In the genomic region with DNA sequence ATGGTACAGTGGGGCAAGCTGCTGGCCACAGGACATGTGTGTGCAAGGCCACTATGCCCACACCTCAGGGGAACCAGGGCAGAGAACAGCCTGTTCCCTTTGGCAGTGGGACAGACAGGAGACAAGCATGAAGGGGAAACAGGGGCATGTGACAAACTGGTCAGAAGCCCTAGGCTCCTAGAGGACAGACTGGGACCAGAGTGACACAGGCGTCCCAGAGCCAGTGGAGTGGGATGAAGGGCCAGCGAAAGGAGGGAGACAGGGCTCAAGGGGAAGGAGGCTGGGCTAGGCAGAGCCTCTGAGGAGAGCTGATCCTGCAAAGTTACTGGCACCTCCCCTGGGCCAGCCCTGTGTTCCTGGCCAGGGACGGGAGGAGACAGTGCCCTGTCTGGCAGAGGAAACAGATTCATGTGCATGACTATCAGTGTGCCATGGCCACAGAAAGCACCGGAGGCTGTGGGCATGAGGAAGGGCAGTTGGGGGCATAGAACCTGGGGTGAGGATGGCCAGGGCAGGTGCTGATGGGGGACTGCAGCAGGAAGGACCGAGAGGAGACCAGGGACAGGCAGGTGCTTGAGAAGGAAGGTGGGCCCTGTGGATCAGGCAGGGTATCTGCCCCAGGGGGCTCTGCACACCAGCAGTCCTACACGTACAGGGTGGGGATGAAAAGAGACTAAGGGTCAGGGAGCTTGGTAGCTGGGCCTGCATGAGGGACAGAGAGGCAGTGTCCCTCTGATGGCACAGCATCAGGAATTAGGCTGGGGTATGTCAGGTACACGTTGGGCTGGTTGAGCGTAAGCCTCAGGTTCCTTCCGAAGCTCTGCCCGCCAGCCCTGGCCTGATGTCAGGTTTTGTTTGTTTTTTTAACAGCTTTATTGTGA, we compare ENCODE assay signal across 12 cellular contexts. TPM values are rescaled to one million over a fixed set of nuclear protein-coding genes. Genes with fewer than 3 reads are reported as not detected.
DNase-seq lines count a peak whose midpoint lies in the region; ATAC-seq and TF ChIP-seq lines count a peak whose summit lies in the region.
"Had no signal": no experiment of that assay in that cellular context is flagged by ENCODE, and none has a peak within 500 bp of the region (broad histone marks: within the 10 kb centered on the region; RNA-seq: fewer than 3 reads in every experiment).

No MANE protein-coding gene starts in this region.

- H3K36me3 ChIP-seq in subcutaneous abdominal adipose tissue (ENCODE audit: control insufficient read depth in 5 of 5, insufficient read depth in 5 of 5, low read length in 5 of 5) = peaks cover 0 to 80% (median 64%) of the 10 kb centered on the region in 5 donors
- peaks cover 7% of the 10 kb centered on the region for H3K36me3 ChIP-seq in mammary epithelial cell (ENCODE audit: insufficient read depth, low read length)

- no peak overlapping the region for H3K4me2 ChIP-seq in mammary epithelial cell (ENCODE audit: insufficient read depth, low read depth, low read length)

- peak overlapping the region; percentile 6 for H3K27ac ChIP-seq in subcutaneous abdominal adipose tissue (ENCODE audit: low read depth, low read length)
- no peak overlapping the region for H3K27ac ChIP-seq in mammary epithelial cell (ENCODE audit: insufficient read depth, low read depth, low read length)

- peak; percentile 78 for ATAC-seq in left lobe of liver

- H2AFZ ChIP-seq in mammary epithelial cell (ENCODE audit: low read depth, low read length) = no peak overlapping the region

- in situ Hi-C loops in mammary epithelial cell (cut with MboI; ENCODE audit: low sequenced_read_pairs in 2 of 2) = loop anchor here in 1 of 2 donors (25.0 kb wide), 1 partner anchor 292 kb away; no protein-coding TSS in a partner anchor

- no peak for DNase-seq in activated naive CD8-positive, alpha-beta T cell treated with anti-CD3 and anti-CD28 coated beads for 36 hours
- DNase-seq in left lobe of liver (ENCODE audit: low spot score) = peak; percentile 87
- no peak for DNase-seq in dedifferentiated amniotic fluid mesenchymal stem cell (ENCODE audit: extremely low spot score)
- no peak for DNase-seq in mammary epithelial cell
- no peak for DNase-seq in NOMO-1 (lab: John Stamatoyannopoulos, UW; ENCODE audit: unreplicated experiment in 2 of 2)
- DNase-seq: NCI-H1105 treated with DMSO at 0.1 percent for 48 hours; NCI-H510A; stimulated activated CD4-positive, alpha-beta T cell treated with anti-CD3 and anti-CD28 coated beads, Interleukin-2, amount 100 ng/mL, for 48 hours; stimulated activated naive CD4-positive, alpha-beta T cell had no signal

- peaks cover 4% of the 10 kb centered on the region for H3K79me2 ChIP-seq in mammary epithelial cell (ENCODE audit: insufficient read depth, low read length)

- CTCF ChIA-PET in mammary epithelial cell (lab: Charles Lee; ENCODE audit: low non-redundant PET) = no interaction called here

- no peaks in the 10 kb centered on the region for H3K27me3 ChIP-seq in subcutaneous abdominal adipose tissue (ENCODE audit: control insufficient read depth in 5 of 5, insufficient read depth in 4 of 5, low read length in 5 of 5)
- H3K27me3 ChIP-seq in mammary epithelial cell (ENCODE audit: insufficient read depth, low read length) = no peaks in the 10 kb centered on the region

- H3K4me3 ChIP-seq in subcutaneous abdominal adipose tissue (ENCODE audit: low read depth in 1 of 5, low read length in 5 of 5) (no peak overlapping the region), mammary epithelial cell (replicated peaks in 1 of 3; ENCODE audit: insufficient read depth in 1 of 3, low read depth in 2 of 3, low read length in 3 of 3) (no peak overlapping the region)

- no peak overlapping the region for H3K4me3 Mint-ChIP-seq in activated naive CD8-positive, alpha-beta T cell
- no peak overlapping the region for H3K4me3 Mint-ChIP-seq in activated naive CD8-positive, alpha-beta T cell treated with anti-CD3 and anti-CD28 coated beads for 36 hours
- H3K4me3 Mint-ChIP-seq in brain = no peak overlapping the region

- no TSS peak for BruUV-seq in mammary epithelial cell (replicated peaks; lab: Mats Ljungman, UMichigan)

- intact Hi-C loops in mammary epithelial cell (cut with micrococcal nuclease) = no loop called here

- H3K9ac ChIP-seq in subcutaneous abdominal adipose tissue (ENCODE audit: low read length in 5 of 5) (peak overlapping the region in 2 of 5 donors; percentile 28 to 52), mammary epithelial cell (ENCODE audit: insufficient read depth, low read length) (no peak overlapping the region)

- H3K9me3 ChIP-seq in subcutaneous abdominal adipose tissue (ENCODE audit: control insufficient read depth in 5 of 5, low read length in 5 of 5) (no peaks in the 10 kb centered on the region), mammary epithelial cell (replicated peaks; ENCODE audit: insufficient read depth, low read length) (no peaks in the 10 kb centered on the region)

- dilution Hi-C loops in mammary epithelial cell (cut with HindIII; ENCODE audit: low sequenced_read_pairs) = no loop called here

- peak overlapping the region; percentile 7 for H3K27ac Mint-ChIP-seq in activated naive CD8-positive, alpha-beta T cell
- no peak overlapping the region for H3K27ac Mint-ChIP-seq in activated naive CD8-positive, alpha-beta T cell treated with anti-CD3 and anti-CD28 coated beads for 36 hours
- peak overlapping the region in 4 of 5 experiments; percentile 28 to 78 (median 61) for H3K27ac Mint-ChIP-seq in brain

- no peaks in the 10 kb centered on the region for H4K20me1 ChIP-seq in mammary epithelial cell (ENCODE audit: insufficient read depth, low read length)

- H3K4me1 Mint-ChIP-seq in activated naive CD8-positive, alpha-beta T cell (ENCODE audit: low read depth) = peaks cover 3% of the 10 kb centered on the region
- no peaks in the 10 kb centered on the region for H3K4me1 Mint-ChIP-seq in activated naive CD8-positive, alpha-beta T cell treated with anti-CD3 and anti-CD28 coated beads for 36 hours
- H3K4me1 Mint-ChIP-seq in brain = peaks cover 21% of the 10 kb centered on the region

- 90% methylated on average over 9 of the region's 10 CpGs for WGBS in mammary epithelial cell (ENCODE audit: low coverage, missing lambda C conversion rate)

- no peak for TF ChIP-seq CTCF in brain (conservative IDR thresholded peaks at IDR 0.05)
- no peak for TF ChIP-seq CTCF in mammary epithelial cell (conservative IDR thresholded peaks at IDR 0.05 in 1 of 2, IDR thresholded peaks at IDR 0.05 in 1 of 2; ENCODE audit: extremely low read depth in 1 of 2, insufficient read depth in 1 of 2, low read depth in 1 of 2, low read length in 2 of 2)

- peaks cover 3% of the 10 kb centered on the region for H3K36me3 Mint-ChIP-seq in activated naive CD8-positive, alpha-beta T cell
- peaks cover 14% of the 10 kb centered on the region for H3K36me3 Mint-ChIP-seq in activated naive CD8-positive, alpha-beta T cell treated with anti-CD3 and anti-CD28 coated beads for 36 hours
- H3K36me3 Mint-ChIP-seq in brain = peaks cover 60% of the 10 kb centered on the region

- H3K4me1 ChIP-seq in subcutaneous abdominal adipose tissue (ENCODE audit: control insufficient read depth in 5 of 5, insufficient read depth in 5 of 5, low read length in 5 of 5) = peaks cover 11 to 36% (median 27%) of the 10 kb centered on the region in 5 donors
- H3K4me1 ChIP-seq in mammary epithelial cell (ENCODE audit: insufficient read depth, low read length) = peaks cover 6% of the 10 kb centered on the region

- H3K27me3 Mint-ChIP-seq in activated naive CD8-positive, alpha-beta T cell = no peaks in the 10 kb centered on the region
- H3K27me3 Mint-ChIP-seq in activated naive CD8-positive, alpha-beta T cell treated with anti-CD3 and anti-CD28 coated beads for 36 hours = no peaks in the 10 kb centered on the region
- peaks cover 4% of the 10 kb centered on the region for H3K27me3 Mint-ChIP-seq in brain

- no peaks in the 10 kb centered on the region for H3K9me3 Mint-ChIP-seq in activated naive CD8-positive, alpha-beta T cell (ENCODE audit: low read depth)
- H3K9me3 Mint-ChIP-seq in activated naive CD8-positive, alpha-beta T cell treated with anti-CD3 and anti-CD28 coated beads for 36 hours = no peaks in the 10 kb centered on the region
- peaks cover 0 to 3% (median 0%) of the 10 kb centered on the region in 5 experiments for H3K9me3 Mint-ChIP-seq in brain

RNA-seq across cellular contexts. Expression of a gene that starts 9.8 kb away (rescaled TPM):
- total RNA-seq in activated naive CD8-positive, alpha-beta T cell treated with anti-CD3 and anti-CD28 coated beads for 36 hours = 1 to 10 TPM; 4.0 to 5.9 TPM
- polyA plus RNA-seq in brain (ENCODE audit: insufficient read depth, low read depth, low replicate concordance) = 3.1 TPM
- total RNA-seq in left lobe of liver = 4.7 TPM
- not detected for total RNA-seq in mammary epithelial cell
- 0.15 TPM for polyA plus RNA-seq in mammary epithelial cell
- polyA minus RNA-seq in mammary epithelial cell = not detected

RNA-seq across cellular contexts. Expression of a gene that starts 28.6 kb away (rescaled TPM):
- 1 to 10 TPM; 5.2 to 5.9 TPM for total RNA-seq in activated naive CD8-positive, alpha-beta T cell treated with anti-CD3 and anti-CD28 coated beads for 36 hours
- polyA plus RNA-seq in brain (ENCODE audit: insufficient read depth, low read depth, low replicate concordance) (21.1 TPM), mammary epithelial cell (6.0 TPM)
- total RNA-seq in left lobe of liver (6.8 TPM), mammary epithelial cell (10 to 100 TPM; 14.7 to 26.3 TPM)
- 0.78 TPM for polyA minus RNA-seq in mammary epithelial cell

RNA-seq across cellular contexts. Expression of a gene that starts 42.3 kb away (rescaled TPM):
- 10 to 100 TPM; 94.3 to 94.5 TPM for total RNA-seq in activated naive CD8-positive, alpha-beta T cell treated with anti-CD3 and anti-CD28 coated beads for 36 hours
- polyA plus RNA-seq in brain (ENCODE audit: insufficient read depth, low read depth, low replicate concordance) (231 TPM), mammary epithelial cell (111 TPM)
- total RNA-seq in left lobe of liver (25.7 TPM), mammary epithelial cell (10 to 100 TPM; 63.5 to 93.8 TPM)
- polyA minus RNA-seq in mammary epithelial cell = 277 TPM

RNA-seq across cellular contexts. Expression of a gene that starts 56.4 kb away (rescaled TPM):
- total RNA-seq in activated naive CD8-positive, alpha-beta T cell treated with anti-CD3 and anti-CD28 coated beads for 36 hours = under 1 TPM; 0.44 to 0.64 TPM
- polyA plus RNA-seq in brain (ENCODE audit: insufficient read depth, low read depth, low replicate concordance) (8.4 TPM), mammary epithelial cell (0.26 TPM)
- total RNA-seq in left lobe of liver (0.38 TPM), mammary epithelial cell (1 to 10 TPM in 1 of 2 donors, under 1 TPM in 1; 0.54 to 7.0 TPM)
- not detected for polyA minus RNA-seq in mammary epithelial cell
